In genomic region chr2:264493-265468, GRCh38 we compare ENCODE assay signal across 8 cellular contexts. TPM values are rescaled to one million over a fixed set of nuclear protein-coding genes. Genes with fewer than 3 reads are reported as not detected.
DNase-seq lines count a peak whose midpoint lies in the region; ATAC-seq and TF ChIP-seq lines count a peak whose summit lies in the region.

Gene ACP1, plus strand, starts transcription at chr2:264947. Its CDS starts 18 bp downstream, at chr2:264965.

- H3K27ac ChIP-seq in CD4-positive, CD25-positive, alpha-beta regulatory T cell (ENCODE audit: insufficient read depth, low read length, poor library complexity, severe bottlenecking) = peak within 1 kb of the TSS; percentile 89
- H3K27ac ChIP-seq in left lung = peak within 1 kb of the TSS; percentile 81 to 85

- no peaks in the 10 kb centered on the region for H3K27me3 ChIP-seq in CD4-positive, CD25-positive, alpha-beta regulatory T cell (ENCODE audit: control insufficient read depth, insufficient read depth, low read length)
- no peaks in the 10 kb centered on the region for H3K27me3 ChIP-seq in left lung

- peaks cover 0 to 3% (median 0%) of the 10 kb centered on the region in 7 donors for H3K9me3 Mint-ChIP-seq in CD4-positive, CD25-positive, alpha-beta regulatory T cell
- no peaks in the 10 kb centered on the region for H3K9me3 Mint-ChIP-seq in dendritic cell treated with granulocyte-macrophage colony-stimulating factor and Interleukin-4, amounts not matched to agents 40 ng/mL and 50 ng/mL, for 4 days

- peaks cover 7% of the 10 kb centered on the region for H3K36me3 Mint-ChIP-seq in CD4-positive, CD25-positive, alpha-beta regulatory T cell
- peaks cover 24% of the 10 kb centered on the region for H3K36me3 Mint-ChIP-seq in dendritic cell treated with granulocyte-macrophage colony-stimulating factor and Interleukin-4, amounts not matched to agents 40 ng/mL and 50 ng/mL, for 4 days (ENCODE audit: low read depth)

- H3K4me1 ChIP-seq in CD4-positive, CD25-positive, alpha-beta regulatory T cell (ENCODE audit: control insufficient read depth, insufficient read depth, low read length, poor library complexity, severe bottlenecking) = peaks cover 39% of the 10 kb centered on the region
- peaks cover 11 to 80% of the 10 kb centered on the region in 2 donors for H3K4me1 ChIP-seq in left lung

- peaks cover 4% of the 10 kb centered on the region for H3K27me3 Mint-ChIP-seq in CD4-positive, CD25-positive, alpha-beta regulatory T cell
- H3K27me3 Mint-ChIP-seq in dendritic cell treated with granulocyte-macrophage colony-stimulating factor and Interleukin-4, amounts not matched to agents 40 ng/mL and 50 ng/mL, for 4 days = peaks cover 5% of the 10 kb centered on the region

- H3K4me1 Mint-ChIP-seq in CD4-positive, CD25-positive, alpha-beta regulatory T cell = peaks cover 22 to 69% (median 31%) of the 10 kb centered on the region in 4 donors
- peaks cover 36% of the 10 kb centered on the region for H3K4me1 Mint-ChIP-seq in dendritic cell treated with granulocyte-macrophage colony-stimulating factor and Interleukin-4, amounts not matched to agents 40 ng/mL and 50 ng/mL, for 4 days (ENCODE audit: low read depth)

- no peaks in the 10 kb centered on the region for H3K9me3 ChIP-seq in CD4-positive, CD25-positive, alpha-beta regulatory T cell (ENCODE audit: control insufficient read depth in 2 of 2, low read length in 2 of 2)
- H3K9me3 ChIP-seq in left lung = no peaks in the 10 kb centered on the region

- TF ChIP-seq CTCF in left lung (IDR thresholded peaks at IDR 0.05) = no peak

- peak within 1 kb of the TSS; percentile 92 to 98 (median 94) for H3K4me3 Mint-ChIP-seq in CD4-positive, CD25-positive, alpha-beta regulatory T cell
- H3K4me3 Mint-ChIP-seq in dendritic cell treated with granulocyte-macrophage colony-stimulating factor and Interleukin-4, amounts not matched to agents 40 ng/mL and 50 ng/mL, for 4 days = peak within 1 kb of the TSS; percentile 91

- H3K4me3 ChIP-seq in CD4-positive, CD25-positive, alpha-beta regulatory T cell (ENCODE audit: low read depth, low read length) = peak within 1 kb of the TSS; percentile 91
- peak within 1 kb of the TSS; percentile 65 to 84 for H3K4me3 ChIP-seq in left lung

- peak; percentile 94 to 97 (median 96) for DNase-seq in CD4-positive, CD25-positive, alpha-beta regulatory T cell
- DNase-seq in NCI-H748 treated with DMSO at 0.1 percent for 48 hours (lab: John Stamatoyannopoulos, UW) (peak; percentile 94), left lung (peak; percentile 97 to 98)
- peak; percentile 83 to 93 for DNase-seq in activated CD4-positive, alpha-beta T cell treated with anti-CD3 and anti-CD28 coated beads, Interleukin-2, amount 50 U/mL, for 24 hours (ENCODE audit: low read depth in 1 of 2, low spot score in 1 of 2)
- peak; percentile 94 for DNase-seq in stimulated activated CD4-positive, alpha-beta T cell treated with anti-CD3 and anti-CD28 coated beads, Interleukin-2, amount 100 ng/mL, for 4 hours (ENCODE audit: low read depth)

- ATAC-seq in CD4-positive, CD25-positive, alpha-beta regulatory T cell (ENCODE audit: low read depth in 2 of 2) = peak; percentile 80 to 82
- peak; percentile 93 for ATAC-seq in GM19397 (IDR thresholded peaks at IDR 0.05; ENCODE audit: unreplicated experiment)
- peak; percentile 91 for ATAC-seq in HG03565 (IDR thresholded peaks at IDR 0.05; ENCODE audit: unreplicated experiment)
- ATAC-seq in left lung = peak; percentile 94

- H3K36me3 ChIP-seq in CD4-positive, CD25-positive, alpha-beta regulatory T cell (ENCODE audit: control insufficient read depth, insufficient read depth, low read length) = no peaks in the 10 kb centered on the region
- H3K36me3 ChIP-seq in left lung = no peaks in the 10 kb centered on the region

- H3K27ac Mint-ChIP-seq in CD4-positive, CD25-positive, alpha-beta regulatory T cell = peak within 1 kb of the TSS; percentile 93 to 98 (median 95)
- peak within 1 kb of the TSS; percentile 93 for H3K27ac Mint-ChIP-seq in dendritic cell treated with granulocyte-macrophage colony-stimulating factor and Interleukin-4, amounts not matched to agents 40 ng/mL and 50 ng/mL, for 4 days

- intact Hi-C loops in dendritic cell treated with granulocyte-macrophage colony-stimulating factor and Interleukin-4, amounts not matched to agents 40 ng/mL and 50 ng/mL, for 4 days (cut with micrococcal nuclease) = loop anchor here (5.0 kb wide), 1 partner anchor 413 kb away; the partner anchor contains the start of gene TMEM18
- intact Hi-C loops in left lung (cut with DNase I) = no loop called here

RNA-seq across cellular contexts. Expression of gene ACP1, which starts in this region (rescaled TPM):
- 77.2 TPM for total RNA-seq in CD4-positive, CD25-positive, alpha-beta regulatory T cell
- polyA plus RNA-seq in CD4-positive, CD25-positive, alpha-beta regulatory T cell = 100 to 1,000 TPM; 162 to 175 (median 167) TPM
- 10 to 100 TPM; 76.5 to 80.6 TPM for total RNA-seq in left lung

Comparison
In these comparisons a context has a peak if more than half of its experiments do, and no peak if none do; other contexts are left out.
1. Peak in every context shown above with its lines: DNase-seq, ATAC-seq, H3K4me3 ChIP-seq and H3K27ac ChIP-seq.